ENCODE assay signal across 23 cellular contexts in genomic region chr21:37580690-37581089, GRCh38.
DNase-seq lines count a peak whose midpoint lies in the region; ATAC-seq and TF ChIP-seq lines count a peak whose summit lies in the region.
"Had no signal": no experiment of that assay in that cellular context is flagged by ENCODE, and none has a peak within 500 bp of the region (broad histone marks: within the 10 kb centered on the region; RNA-seq: fewer than 3 reads in every experiment).

No MANE protein-coding gene starts in this region.

- peaks cover 0 to 2% of the 10 kb centered on the region in 2 donors for H3K9me3 Mint-ChIP-seq in activated T-cell treated with anti-CD3 and anti-CD28 coated beads, Interleukin-2, amount 50 U/mL, for 72 hours

- peaks cover 5 to 6% of the 10 kb centered on the region in 2 donors for H3K36me3 Mint-ChIP-seq in activated T-cell treated with anti-CD3 and anti-CD28 coated beads, Interleukin-2, amount 50 U/mL, for 72 hours (ENCODE audit: insufficient read depth in 2 of 2)

- peaks cover 23% of the 10 kb centered on the region for H3K4me1 ChIP-seq in BLaER1
- H3K4me1 ChIP-seq in psoas muscle: no peaks in the 10 kb centered on the region
- H3K4me1 ChIP-seq: HAP-1 had no signal

- H3K4me3 Mint-ChIP-seq in activated T-cell treated with anti-CD3 and anti-CD28 coated beads, Interleukin-2, amount 50 U/mL, for 72 hours: no peak overlapping the region

- H3K27me3 Mint-ChIP-seq in activated T-cell treated with anti-CD3 and anti-CD28 coated beads, Interleukin-2, amount 50 U/mL, for 72 hours (ENCODE audit: low read depth): peaks cover 18% of the 10 kb centered on the region

- no peak for TF ChIP-seq CTCF in psoas muscle (IDR thresholded peaks at IDR 0.05)

- peak; percentile 22 to 49 (median 33) for ATAC-seq in psoas muscle
- no peak for ATAC-seq in activated T-cell treated with anti-CD3 and anti-CD28 coated beads, Interleukin-2, amount 50 U/mL, for 72 hours (replicated peaks in 1 of 2)

- H3K9ac ChIP-seq in BLaER1: no peak overlapping the region

- intact Hi-C loops in psoas muscle (cut with DNase I): no loop called here

- DNase-seq in amniotic epithelial cell (ENCODE audit: low read depth): peak; percentile 19
- DNase-seq in fibroblast of peridontal ligament (ENCODE audit: extremely low read depth): peak; percentile 5
- DNase-seq in psoas muscle: no peak
- no peak for DNase-seq in activated T-cell treated with anti-CD3 and anti-CD28 coated beads, Interleukin-2, amount 50 U/mL, for 72 hours
- DNase-seq in NCI-H510A (lab: John Stamatoyannopoulos, UW): no peak
- DNase-seq in ecto neural progenitor cell (ENCODE audit: low spot score): no peak
- no peak for DNase-seq in activated CD4-positive, alpha-beta T cell treated with anti-CD3 and anti-CD28 coated beads for 4 hours
- DNase-seq: AML-193, COR-L47, DMS 273 treated with DMSO at 0.1 percent for 48 hours, DND-41, Kasumi-1, MM.1S, NCI-H1092 treated with DMSO at 0.1 percent for 48 hours, NCI-H146, NCI-H510A treated with DMSO at 0.1 percent for 48 hours, NCI-H774, OCI-M1, SHP77 had no signal

- peak overlapping the region; percentile 68 for H3K4me2 ChIP-seq in BLaER1

- H3K4me1 Mint-ChIP-seq in activated T-cell treated with anti-CD3 and anti-CD28 coated beads, Interleukin-2, amount 50 U/mL, for 72 hours (ENCODE audit: low read depth): peaks cover 12% of the 10 kb centered on the region
- H3K4me1 Mint-ChIP-seq: IgD-negative memory B cell had no signal

- no peak overlapping the region for H3K4me3 ChIP-seq in BLaER1
- no peak overlapping the region for H3K4me3 ChIP-seq in psoas muscle
- H3K4me3 ChIP-seq: HAP-1 had no signal

- H3K27ac ChIP-seq in BLaER1: peak overlapping the region; percentile 39
- no peak overlapping the region for H3K27ac ChIP-seq in psoas muscle
- H3K27ac ChIP-seq: 22Rv1 had no signal

- no peaks in the 10 kb centered on the region for H4K20me1 ChIP-seq in BLaER1

- WGBS in psoas muscle, 3 donors: 19 to 27% (median 26%) methylated on average over 3 of the region's 3 CpGs

- H3K27ac Mint-ChIP-seq in activated T-cell treated with anti-CD3 and anti-CD28 coated beads, Interleukin-2, amount 50 U/mL, for 72 hours: no peak overlapping the region
- H3K27ac Mint-ChIP-seq: IgD-negative memory B cell had no signal

- H3K36me3 ChIP-seq in BLaER1: no peaks in the 10 kb centered on the region
- H3K36me3 ChIP-seq in psoas muscle (ENCODE audit: insufficient read depth in 1 of 2, low read depth in 1 of 2): no peaks in the 10 kb centered on the region
- H3K36me3 ChIP-seq: HAP-1 had no signal

- no peaks in the 10 kb centered on the region for H3K27me3 ChIP-seq in BLaER1
- H3K27me3 ChIP-seq in psoas muscle (ENCODE audit: insufficient read depth in 3 of 3, low read length in 2 of 3): no peaks in the 10 kb centered on the region

- H3K9me3 ChIP-seq in BLaER1 (peaks cover 32% of the 10 kb centered on the region), psoas muscle (peaks cover 13% of the 10 kb centered on the region)
- H3K9me3 ChIP-seq: HAP-1 had no signal

Comparison
In these comparisons a context has a peak if more than half of its experiments do, and no peak if none do; other contexts are left out.
1. DNase-seq: peak in amniotic epithelial cell (single experiment) and fibroblast of peridontal ligament (single experiment); none in psoas muscle (0 of 2), activated T-cell treated with anti-CD3 and anti-CD28 coated beads, Interleukin-2, amount 50 U/mL, for 72 hours (0 of 2), NCI-H510A (single experiment), ecto neural progenitor cell (single experiment) and activated CD4-positive, alpha-beta T cell treated with anti-CD3 and anti-CD28 coated beads for 4 hours (0 of 2).
2. ATAC-seq: peak in psoas muscle (4 of 4); none in activated T-cell treated with anti-CD3 and anti-CD28 coated beads, Interleukin-2, amount 50 U/mL, for 72 hours (0 of 2).